Comparison of ENCODE assay signal across 16 cellular contexts in the genomic region with DNA sequence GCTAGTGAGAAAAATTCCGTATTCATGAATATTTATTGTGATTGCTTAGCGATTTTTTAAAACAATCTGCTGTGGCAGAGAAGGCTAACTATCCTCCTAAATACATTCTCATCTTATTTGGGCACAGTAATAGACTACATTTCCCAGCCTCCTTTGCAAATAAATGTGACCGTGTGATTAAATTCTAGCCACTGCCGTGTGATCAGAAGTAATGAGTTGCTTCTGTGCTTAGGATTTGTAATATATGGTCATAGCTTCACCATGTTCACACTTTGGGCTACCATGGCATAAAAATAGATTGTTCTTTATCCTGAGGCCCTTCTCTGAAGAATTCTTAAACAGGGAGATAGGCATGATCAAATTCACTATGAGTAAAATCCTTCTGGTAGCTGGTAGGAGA.
DNase-seq lines count a peak whose midpoint lies in the region; TF ChIP-seq lines count a peak whose summit lies in the region.
"Had no signal": no experiment of that assay in that cellular context is flagged by ENCODE, and none has a peak within 500 bp of the region (broad histone marks: within the 10 kb centered on the region; RNA-seq: fewer than 3 reads in every experiment).

No MANE protein-coding gene starts in this region.

- no peaks in the 10 kb centered on the region for H3K9me3 ChIP-seq in cardiac muscle cell (ENCODE audit: low read depth)
- H3K9me3 ChIP-seq in right atrium auricular region: peaks cover 0 to 6% of the 10 kb centered on the region in 2 donors
- no peaks in the 10 kb centered on the region for H3K9me3 ChIP-seq in adipocyte (ENCODE audit: control insufficient read depth, low read length)
- no peaks in the 10 kb centered on the region for H3K9me3 ChIP-seq in H9 (ENCODE audit: control insufficient read depth, low read depth, low read length)
- no peaks in the 10 kb centered on the region for H3K9me3 ChIP-seq in colonic mucosa
- H3K9me3 ChIP-seq: Peyer's patch, uterus had no signal

- no peaks in the 10 kb centered on the region for H3K79me1 ChIP-seq in H9 (ENCODE audit: insufficient read depth, low read depth, low read length, poor library complexity, severe bottlenecking)

- H3K4me1 ChIP-seq in cardiac muscle cell (ENCODE audit: low read depth) (peaks cover 5% of the 10 kb centered on the region), right atrium auricular region (peaks cover 0 to 20% of the 10 kb centered on the region in 2 donors), adipocyte (ENCODE audit: control insufficient read depth, insufficient read depth, low read length) (peaks cover 28% of the 10 kb centered on the region), H9 (ENCODE audit: insufficient read depth, low read length) (peaks cover 3% of the 10 kb centered on the region), colonic mucosa (no peaks in the 10 kb centered on the region)
- H3K4me1 ChIP-seq: left ventricle myocardium inferior, Peyer's patch, uterus had no signal

- H3K9ac ChIP-seq in adipocyte (ENCODE audit: low read length) (peak overlapping the region; percentile 2), H9 (ENCODE audit: extremely low read depth, insufficient read length, low read length) (no peak overlapping the region), colonic mucosa (ENCODE audit: low read depth in 2 of 2, low read length in 2 of 2) (no peak overlapping the region)

- no peak overlapping the region for H4K5ac ChIP-seq in H9 (ENCODE audit: insufficient read length, low read depth, low read length)

- no peak overlapping the region for H2BK20ac ChIP-seq in H9 (ENCODE audit: low read depth, low read length, poor library complexity, severe bottlenecking)

- H3K4me2 ChIP-seq in H9 (ENCODE audit: insufficient read depth, insufficient read length, low read length): no peak overlapping the region

- peaks cover 37 to 42% of the 10 kb centered on the region in 2 experiments for H3K4me1 Mint-ChIP-seq in H9

- no peaks in the 10 kb centered on the region for H3K23me2 ChIP-seq in H9 (ENCODE audit: insufficient read length, low read depth, low read length, poor library complexity, severe bottlenecking)

- H3K36me3 Mint-ChIP-seq in H9 (ENCODE audit: insufficient read depth in 1 of 3, low read depth in 3 of 3): peaks cover 0 to 10% (median 0%) of the 10 kb centered on the region in 3 experiments; a peak in 3 of 7 replicates

- intact Hi-C loops in colonic mucosa (cut with DNase I): no loop called here

- TF ChIP-seq CTCF in cardiac muscle cell (IDR thresholded peaks at IDR 0.05; ENCODE audit: low read depth, low read length) (no peak), right atrium auricular region (IDR thresholded peaks at IDR 0.05) (no peak), H9 (conservative IDR thresholded peaks at IDR 0.05) (no peak), colonic mucosa (IDR thresholded peaks at IDR 0.05) (no peak)

- DNase-seq in cardiac muscle cell (ENCODE audit: low read depth in 1 of 2, low spot score in 1 of 2) (peak; percentile 19 to 48), right atrium auricular region (ENCODE audit: low spot score) (no peak), adipocyte (ENCODE audit: low read depth) (peak; percentile 44), foreskin melanocyte (peak; percentile 72), superior temporal gyrus (ENCODE audit: extremely low spot score) (peak; percentile 57), H9 (no peak), colonic mucosa (no peak), 8988T (no peak)
- DNase-seq: activated CD8-positive, alpha-beta T cell treated with anti-CD3 and anti-CD28 coated beads for 36 hours; activated gamma-delta T cell; left ventricle myocardium inferior; NCI-H2171; occipital lobe; Peyer's patch; T-helper 9 cell; uterus had no signal

- H2BK15ac ChIP-seq in H9 (ENCODE audit: low read depth, low read length): no peak overlapping the region

- H3K56ac ChIP-seq in H9 (ENCODE audit: insufficient read length, low read depth, low read length): no peak overlapping the region

- H3K4me3 Mint-ChIP-seq in H9: no peak overlapping the region
- H3K4me3 Mint-ChIP-seq: activated CD8-positive, alpha-beta T cell treated with anti-CD3 and anti-CD28 coated beads for 36 hours had no signal

- H4K20me1 ChIP-seq in H9 (ENCODE audit: control insufficient read depth, insufficient read depth, insufficient read length): no peaks in the 10 kb centered on the region

- no CpG with 5 or more reads among the region's 4 CpGs for WGBS in H9 (ENCODE audit: extremely low coverage, insufficient read length, low lambda C conversion rate)

- H3K27me3 Mint-ChIP-seq in H9 (ENCODE audit: low read depth): peaks cover 5% of the 10 kb centered on the region

- no peak overlapping the region for H3T11ph ChIP-seq in H9 (ENCODE audit: low read length)

- no peak overlapping the region for H2BK120ac ChIP-seq in H9 (ENCODE audit: low read depth, low read length, poor library complexity, severe bottlenecking)

- no peak overlapping the region for H3K27ac Mint-ChIP-seq in H9
- H3K27ac Mint-ChIP-seq: activated CD8-positive, alpha-beta T cell treated with anti-CD3 and anti-CD28 coated beads for 36 hours had no signal

- H3K4ac ChIP-seq in H9 (ENCODE audit: low read depth, low read length): no peak overlapping the region

- peaks cover 3 to 8% of the 10 kb centered on the region in 2 experiments; a peak in 3 of 5 replicates for H3K9me3 Mint-ChIP-seq in H9
- H3K9me3 Mint-ChIP-seq: activated CD8-positive, alpha-beta T cell treated with anti-CD3 and anti-CD28 coated beads for 36 hours had no signal

- no peak overlapping the region for H2BK5ac ChIP-seq in H9 (ENCODE audit: insufficient read length, low read length)

- no peak overlapping the region for H3K18ac ChIP-seq in H9 (ENCODE audit: insufficient read length, low read depth, low read length)

- no peak overlapping the region for H4K8ac ChIP-seq in H9 (replicated peaks; ENCODE audit: insufficient read length, low read depth, low read length)

- H3K27me3 ChIP-seq in cardiac muscle cell: no peaks in the 10 kb centered on the region
- no peaks in the 10 kb centered on the region for H3K27me3 ChIP-seq in right atrium auricular region
- H3K27me3 ChIP-seq in adipocyte (replicated peaks; ENCODE audit: control insufficient read depth, insufficient read depth, low read length): no peaks in the 10 kb centered on the region
- H3K27me3 ChIP-seq in H9 (ENCODE audit: insufficient read depth, low read length): no peaks in the 10 kb centered on the region
- H3K27me3 ChIP-seq in colonic mucosa: no peaks in the 10 kb centered on the region
- H3K27me3 ChIP-seq: Peyer's patch, uterus had no signal

- no peak overlapping the region for H2AFZ ChIP-seq in H9 (ENCODE audit: low read length)

- H3K79me2 ChIP-seq in H9 (ENCODE audit: insufficient read depth, low read length): no peaks in the 10 kb centered on the region

- no peak overlapping the region for H2BK12ac ChIP-seq in H9 (ENCODE audit: insufficient read length, low read depth, low read length)

- H3K36me3 ChIP-seq in cardiac muscle cell (no peaks in the 10 kb centered on the region), right atrium auricular region (no peaks in the 10 kb centered on the region), adipocyte (ENCODE audit: control insufficient read depth, insufficient read depth, low read length, severe bottlenecking) (no peaks in the 10 kb centered on the region), colonic mucosa (no peaks in the 10 kb centered on the region)
- H3K36me3 ChIP-seq: left ventricle myocardium inferior, Peyer's patch, uterus had no signal

- no peak overlapping the region for H2AK5ac ChIP-seq in H9 (ENCODE audit: insufficient read length, low read length)

- H3K4me3 ChIP-seq in cardiac muscle cell: no peak overlapping the region
- H3K4me3 ChIP-seq in right atrium auricular region: no peak overlapping the region
- H3K4me3 ChIP-seq in adipocyte (ENCODE audit: low read length): no peak overlapping the region
- H3K4me3 ChIP-seq in colonic mucosa: no peak overlapping the region
- H3K4me3 ChIP-seq: left ventricle myocardium inferior, Peyer's patch, uterus had no signal

- no peak overlapping the region for H3K23ac ChIP-seq in H9 (ENCODE audit: insufficient read length, low read depth, low read length)

- H4K91ac ChIP-seq in H9 (ENCODE audit: insufficient read length, low read depth, low read length): no peak overlapping the region

- no peak overlapping the region for H3K14ac ChIP-seq in H9 (ENCODE audit: insufficient read depth, low read length)

- H3K27ac ChIP-seq in cardiac muscle cell: no peak overlapping the region
- H3K27ac ChIP-seq in right atrium auricular region: no peak overlapping the region
- H3K27ac ChIP-seq in H9 (ENCODE audit: insufficient read length, low read depth, low read length): no peak overlapping the region
- no peak overlapping the region for H3K27ac ChIP-seq in colonic mucosa
- H3K27ac ChIP-seq: left ventricle myocardium inferior, Peyer's patch, uterus had no signal

Comparison
In these comparisons a context has a peak if more than half of its experiments do, and no peak if none do; other contexts are left out.
1. DNase-seq: peak in cardiac muscle cell (2 of 2), adipocyte (single experiment), foreskin melanocyte (single experiment) and superior temporal gyrus (single experiment); none in right atrium auricular region (single experiment), H9 (single experiment), colonic mucosa (single experiment) and 8988T (single experiment).